Comparison of ENCODE assay signal across 15 cellular contexts in genomic region chr12:22981711-22982110, GRCh38.
DNase-seq lines count a peak whose midpoint lies in the region; ATAC-seq and TF ChIP-seq lines count a peak whose summit lies in the region.
"Had no signal": no experiment of that assay in that cellular context is flagged by ENCODE, and none has a peak within 500 bp of the region (broad histone marks: within the 10 kb centered on the region; RNA-seq: fewer than 3 reads in every experiment).

No MANE protein-coding gene starts in this region.

- H3K27me3 ChIP-seq in hepatocyte (no peaks in the 10 kb centered on the region), MG63 (no peaks in the 10 kb centered on the region)
- H3K27me3 ChIP-seq: ascending aorta, ovary had no signal

- H3K27ac Mint-ChIP-seq in WTC11 = no peak overlapping the region
- H3K27ac Mint-ChIP-seq in activated naive CD4-positive, alpha-beta T cell treated with anti-CD3 and anti-CD28 coated beads, Interleukin-2, amount 50 U/mL, for 72 hours = no peak overlapping the region

- TF ChIP-seq CTCF in AG09309 (IDR thresholded peaks at IDR 0.05; ENCODE audit: control insufficient read depth, insufficient read depth, low read depth, low read length, missing control alignments) (peak; percentile 43), HFF-Myc (IDR thresholded peaks at IDR 0.05; ENCODE audit: low read depth, low read length, missing control alignments) (peak; percentile 7), WTC11 (IDR thresholded peaks at IDR 0.05) (no peak), hepatocyte (IDR thresholded peaks at IDR 0.05; ENCODE audit: poor library complexity) (peak; percentile 41)

- peak; percentile 41 for ATAC-seq in WTC11
- ATAC-seq in activated naive CD4-positive, alpha-beta T cell treated with anti-CD3 and anti-CD28 coated beads, Interleukin-2, amount 50 U/mL, for 72 hours = no peak
- ATAC-seq: esophagus mucosa had no signal

- H3K4me3 Mint-ChIP-seq in WTC11 = no peak overlapping the region

- no peaks in the 10 kb centered on the region for H4K20me1 ChIP-seq in hepatocyte (ENCODE audit: insufficient read depth, poor library complexity, severe bottlenecking)

- no peaks in the 10 kb centered on the region for H3K36me3 ChIP-seq in hepatocyte (replicated peaks; ENCODE audit: insufficient read depth, low read depth)
- no peaks in the 10 kb centered on the region for H3K36me3 ChIP-seq in MG63
- H3K36me3 ChIP-seq: ascending aorta, ovary had no signal

- H3K4me2 ChIP-seq in hepatocyte = no peak overlapping the region

- H3K9me2 ChIP-seq in hepatocyte (replicated peaks; ENCODE audit: insufficient read depth) = no peaks in the 10 kb centered on the region

- H3K79me2 ChIP-seq in hepatocyte = no peaks in the 10 kb centered on the region

- WGBS in hepatocyte (ENCODE audit: low lambda C conversion rate, missing lambda C conversion rate) = 84% methylated on average over 3 of the region's 3 CpGs

- no peaks in the 10 kb centered on the region for H3K9me3 ChIP-seq in hepatocyte (ENCODE audit: low read depth)
- H3K9me3 ChIP-seq in MG63 = no peaks in the 10 kb centered on the region
- H3K9me3 ChIP-seq: ascending aorta, ovary had no signal

- H3K4me1 ChIP-seq in hepatocyte (ENCODE audit: insufficient read depth) = no peaks in the 10 kb centered on the region
- H3K4me1 ChIP-seq: ascending aorta had no signal

- no peaks in the 10 kb centered on the region for H3K27me3 Mint-ChIP-seq in WTC11 (ENCODE audit: low read depth)

- H3K4me3 ChIP-seq in AG09309 (ENCODE audit: control insufficient read depth, low read depth, low read length) (no peak overlapping the region), HFF-Myc (replicated peaks; ENCODE audit: low read depth, low read length) (no peak overlapping the region), hepatocyte (no peak overlapping the region), MG63 (no peak overlapping the region)
- H3K4me3 ChIP-seq: ascending aorta, ovary had no signal

- DNase-seq in AG09309 (ENCODE audit: low read depth) (peak; percentile 27), HFF-Myc (ENCODE audit: extremely low read depth, low read depth) (no peak), WTC11 (ENCODE audit: low spot score) (no peak), hepatocyte (ENCODE audit: low spot score) (peak; percentile 40), NCI-H2227 (lab: John Stamatoyannopoulos, UW; ENCODE audit: unreplicated experiment) (no peak), mucosa of gallbladder (ENCODE audit: low spot score) (no peak), MG63 (no peak)
- no peak for DNase-seq in activated naive CD4-positive, alpha-beta T cell treated with anti-CD3 and anti-CD28 coated beads, Interleukin-2, amount 50 U/mL, for 72 hours (ENCODE audit: low spot score in 2 of 2)
- DNase-seq: NCI-H187; ovary; stimulated activated CD4-positive, alpha-beta T cell treated with anti-CD3 and anti-CD28 coated beads, Interleukin-2, amount 100 ng/mL, for 48 hours; T1000 had no signal

- H3K4me1 Mint-ChIP-seq in WTC11 = peaks cover 21% of the 10 kb centered on the region

- no peaks in the 10 kb centered on the region for H3K9me3 Mint-ChIP-seq in WTC11
- H3K9me3 Mint-ChIP-seq in activated naive CD4-positive, alpha-beta T cell treated with anti-CD3 and anti-CD28 coated beads, Interleukin-2, amount 50 U/mL, for 72 hours = no peaks in the 10 kb centered on the region

- CTCF ChIA-PET in WTC11 (lab: Charles Lee) = interaction anchor here (0.7 to 1.5 kb wide), 4 partner anchors 10 to 123 kb away, joined by 3 to 4 read pairs (median 3); no protein-coding TSS in a partner anchor

- H2AFZ ChIP-seq in hepatocyte = no peak overlapping the region

- POLR2A ChIA-PET in WTC11 (lab: Charles Lee) = no interaction called here

- H3K36me3 Mint-ChIP-seq in WTC11 = no peaks in the 10 kb centered on the region
- H3K36me3 Mint-ChIP-seq in activated naive CD4-positive, alpha-beta T cell treated with anti-CD3 and anti-CD28 coated beads, Interleukin-2, amount 50 U/mL, for 72 hours = no peaks in the 10 kb centered on the region

- no peak overlapping the region for H3K27ac ChIP-seq in hepatocyte
- H3K27ac ChIP-seq: ascending aorta, HL-60, ovary had no signal

TF ChIP-seq in WTC11, 78 proteins besides CTCF, POLR2A, EP300 and RAD21:
- TF ChIP-seq SOX15 (CRISPR knock-in tag; IDR thresholded peaks at IDR 0.05) = no peak
- TF ChIP-seq IRF1 (CRISPR knock-in tag; IDR thresholded peaks at IDR 0.05) = no peak
- TF ChIP-seq GTF2I (CRISPR knock-in tag; conservative IDR thresholded peaks at IDR 0.05) = no peak
- no peak for TF ChIP-seq JAZF1 (CRISPR knock-in tag; IDR thresholded peaks at IDR 0.05)
- no peak for TF ChIP-seq TP53 (CRISPR knock-in tag; IDR thresholded peaks at IDR 0.05)
- TF ChIP-seq ETV6 (CRISPR knock-in tag; IDR thresholded peaks at IDR 0.05) = no peak
- TF ChIP-seq ATF2 (CRISPR knock-in tag; IDR thresholded peaks at IDR 0.05; ENCODE audit: borderline replicate concordance, low read depth) = no peak
- no peak for TF ChIP-seq ZBTB21 (CRISPR knock-in tag; IDR thresholded peaks at IDR 0.05; ENCODE audit: borderline replicate concordance)
- no peak for TF ChIP-seq MYBL2 (CRISPR knock-in tag; IDR thresholded peaks at IDR 0.05)
- no peak for TF ChIP-seq SP1 (CRISPR knock-in tag; conservative IDR thresholded peaks at IDR 0.05)
- no peak for TF ChIP-seq SMAD3 (CRISPR knock-in tag; IDR thresholded peaks at IDR 0.05; ENCODE audit: borderline replicate concordance)
- TF ChIP-seq RELA (CRISPR knock-in tag; IDR thresholded peaks at IDR 0.05; ENCODE audit: borderline replicate concordance) = no peak
- no peak for TF ChIP-seq USF2 (CRISPR knock-in tag; IDR thresholded peaks at IDR 0.05)
- no peak for TF ChIP-seq NFYB (CRISPR knock-in tag; conservative IDR thresholded peaks at IDR 0.05; ENCODE audit: low read depth)
- TF ChIP-seq STAT6 (CRISPR knock-in tag; conservative IDR thresholded peaks at IDR 0.05; ENCODE audit: low read depth) = no peak
- no peak for TF ChIP-seq ZNF671 (CRISPR knock-in tag; IDR thresholded peaks at IDR 0.05)
- TF ChIP-seq FOXP1 (CRISPR knock-in tag; IDR thresholded peaks at IDR 0.05; ENCODE audit: borderline replicate concordance) = no peak
- TF ChIP-seq GABPB1 (CRISPR knock-in tag; IDR thresholded peaks at IDR 0.05) = no peak

Comparison
In these comparisons a context has a peak if more than half of its experiments do, and no peak if none do; other contexts are left out.
1. DNase-seq: peak in AG09309 (single experiment) and hepatocyte (single experiment); none in HFF-Myc (single experiment), WTC11 (single experiment), activated naive CD4-positive, alpha-beta T cell treated with anti-CD3 and anti-CD28 coated beads, Interleukin-2, amount 50 U/mL, for 72 hours (0 of 2), NCI-H2227 (single experiment), mucosa of gallbladder (single experiment) and MG63 (single experiment).